ENCODE assay signal across 25 cellular contexts in genomic region chr1:22221233-22221780, GRCh38.
"Had no signal": no experiment of that assay in that cellular context is flagged by ENCODE, and none has a peak within 500 bp of the region (broad histone marks: within the 10 kb centered on the region; RNA-seq: fewer than 3 reads in every experiment).

No MANE protein-coding gene starts in this region.

- H3K4me1 ChIP-seq: breast epithelium, SJSA1 had no signal

- H3K27me3 ChIP-seq: breast epithelium had no signal

- H3K27ac ChIP-seq: breast epithelium, KMS-11, SJSA1 had no signal

- H3K36me3 ChIP-seq: breast epithelium, SJSA1 had no signal

- H3K4me1 Mint-ChIP-seq: WTC11 had no signal

- ATAC-seq: activated CD8-positive, alpha-beta T cell treated with anti-CD3 and anti-CD28 coated beads, Interleukin-2, amount 10 ng/mL, durations not matched to agents 7 days and 5 days; SK-N-SH treated with all-trans-retinoic acid at 6 μM for 48 hours; WTC11 had no signal

- H3K4me3 ChIP-seq: breast epithelium, SJSA1 had no signal

- H3K36me3 Mint-ChIP-seq: WTC11 had no signal

- DNase-seq: activated CD4-positive, alpha-beta T cell treated with anti-CD3 and anti-CD28 coated beads for 48 hours; activated CD4-positive, alpha-beta T cell treated with anti-CD3 and anti-CD28 coated beads, Interleukin-2, amount 50 U/mL, for 4 hours; activated CD4-positive, CD25-positive, alpha-beta regulatory T cell treated with anti-CD3 and anti-CD28 coated beads, Interleukin-2, amount 50 U/mL, for 72 hours; activated CD8-positive, alpha-beta memory T cell treated with anti-CD3 and anti-CD28 coated beads, Interleukin-2, amount 50 U/mL, for 48 hours; activated CD8-positive, alpha-beta T cell treated with anti-CD3 and anti-CD28 coated beads, Interleukin-2, amount 10 ng/mL, durations not matched to agents 7 days and 5 days; activated naive CD4-positive, alpha-beta T cell treated with Interleukin-2 at 50 U/mL for 16 hours; activated T-cell treated with anti-CD3 and anti-CD28 coated beads, Interleukin-2, amount 50 U/mL, for 1 hour; amygdala; caudate nucleus; NCI-H1092; NCI-H1417; NCI-H1930; NCI-H345; NCI-H510A; NCI-H526 treated with DMSO at 0.1 percent for 48 hours; NCI-H82; Right ventricle myocardium superior; RPMI8226 had no signal

- H3K9me3 Mint-ChIP-seq: T-helper 1 cell treated with Interleukin-12 subunit alpha and Interleukin-12 subunit beta and Interleukin-4 antibody, amounts not matched to agents 30 μg/mL and 1 μg/mL, for 36 hours had no signal

- H3K27ac Mint-ChIP-seq: activated CD8-positive, alpha-beta T cell treated with anti-CD3 and anti-CD28 coated beads, Interleukin-2, amount 10 ng/mL, durations not matched to agents 7 days and 5 days; activated naive CD8-positive, alpha-beta T cell; T-helper 1 cell treated with Interleukin-12 subunit alpha and Interleukin-12 subunit beta and Interleukin-4 antibody, amounts not matched to agents 30 μg/mL and 1 μg/mL, for 36 hours; WTC11 had no signal

- H3K9me3 ChIP-seq: breast epithelium, SJSA1 had no signal

- H3K4me3 Mint-ChIP-seq: activated CD8-positive, alpha-beta T cell treated with anti-CD3 and anti-CD28 coated beads, Interleukin-2, amount 10 ng/mL, durations not matched to agents 7 days and 5 days; activated naive CD8-positive, alpha-beta T cell; T-helper 1 cell treated with Interleukin-12 subunit alpha and Interleukin-12 subunit beta and Interleukin-4 antibody, amounts not matched to agents 30 μg/mL and 1 μg/mL, for 36 hours; WTC11 had no signal
